17 cellular contexts compared by ENCODE assay signal in the genomic region with DNA sequence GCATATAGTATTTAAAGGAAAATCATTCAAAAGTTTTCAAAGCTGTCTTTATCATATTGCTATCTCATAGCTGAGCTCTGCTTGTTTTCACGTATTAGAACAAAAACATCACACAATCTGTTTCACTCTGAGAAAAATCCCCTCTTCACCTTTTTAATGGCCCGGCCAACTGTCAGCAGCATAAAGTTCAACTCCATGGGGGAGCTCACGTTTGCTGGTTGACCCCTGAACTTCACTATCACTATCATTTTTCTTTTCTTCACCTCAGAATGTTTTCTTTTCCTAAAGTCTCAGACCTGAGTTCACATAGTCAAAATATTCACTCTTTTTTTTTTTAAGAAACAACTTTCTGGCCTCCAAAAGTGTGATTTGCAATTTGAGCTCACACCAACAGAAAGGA.
A peak's percentile ranks its signal among the peaks of the same experiment; 100 is the strongest.
DNase-seq lines count a peak whose midpoint lies in the region; ATAC-seq and TF ChIP-seq lines count a peak whose summit lies in the region.
"Had no signal": no experiment of that assay in that cellular context is flagged by ENCODE, and none has a peak within 500 bp of the region (broad histone marks: within the 10 kb centered on the region; RNA-seq: fewer than 3 reads in every experiment).

No MANE protein-coding gene starts in this region.

- peak overlapping the region; percentile 20 for H3K27ac Mint-ChIP-seq in mesothelial cell of epicardium
- H3K27ac Mint-ChIP-seq in osteocyte (ENCODE audit: unreplicated experiment) = peak overlapping the region; percentile 21
- H3K27ac Mint-ChIP-seq: B cell; CD8-positive, alpha-beta T cell; GM23338; HFFc6 had no signal

- H3K27me3 Mint-ChIP-seq in mesothelial cell of epicardium (ENCODE audit: low read depth) (no peaks in the 10 kb centered on the region), osteocyte (ENCODE audit: unreplicated experiment) (no peaks in the 10 kb centered on the region)
- H3K27me3 Mint-ChIP-seq: B cell; CD4-positive, CD25-positive, alpha-beta regulatory T cell had no signal

- H3K4me3 Mint-ChIP-seq in mesothelial cell of epicardium (no peak overlapping the region), osteocyte (ENCODE audit: unreplicated experiment) (no peak overlapping the region)
- H3K4me3 Mint-ChIP-seq: B cell; CD4-positive, CD25-positive, alpha-beta regulatory T cell; CD8-positive, alpha-beta T cell; GM23338; HFFc6 had no signal

- no peak for ATAC-seq in upper lobe of left lung (ENCODE audit: low FRiP score in 2 of 2)
- ATAC-seq: CD8-positive, alpha-beta T cell; GM23338 had no signal

- H3K9me3 Mint-ChIP-seq in mesothelial cell of epicardium = no peaks in the 10 kb centered on the region
- no peaks in the 10 kb centered on the region for H3K9me3 Mint-ChIP-seq in osteocyte (ENCODE audit: unreplicated experiment)
- H3K9me3 Mint-ChIP-seq: CD4-positive, CD25-positive, alpha-beta regulatory T cell; CD8-positive, alpha-beta T cell; GM23338; HFFc6 had no signal

- no peak overlapping the region for H3K27ac ChIP-seq in upper lobe of left lung
- H3K27ac ChIP-seq: BLaER1, C4-2B had no signal

- H3K36me3 Mint-ChIP-seq in mesothelial cell of epicardium (no peaks in the 10 kb centered on the region), osteocyte (ENCODE audit: unreplicated experiment) (no peaks in the 10 kb centered on the region)
- H3K36me3 Mint-ChIP-seq: CD4-positive, CD25-positive, alpha-beta regulatory T cell; CD8-positive, alpha-beta T cell had no signal

- no peaks in the 10 kb centered on the region for H3K36me3 ChIP-seq in MG63
- no peaks in the 10 kb centered on the region for H3K36me3 ChIP-seq in upper lobe of left lung
- H3K36me3 ChIP-seq: BLaER1, HAP-1 had no signal

- no peaks in the 10 kb centered on the region for H3K4me1 ChIP-seq in upper lobe of left lung
- H3K4me1 ChIP-seq: BLaER1, HAP-1 had no signal

- 91% methylated on average over 3 of the region's 3 CpGs for WGBS in upper lobe of left lung, 2 donors

- H3K4me3 ChIP-seq in MG63 (no peak overlapping the region), upper lobe of left lung (no peak overlapping the region)
- H3K4me3 ChIP-seq: BLaER1, GM23338, HAP-1 had no signal

- DNase-seq in NCI-H524 treated with DMSO at 0.1 percent for 48 hours (lab: John Stamatoyannopoulos, UW) (peak; percentile 12), mesothelial cell of epicardium (ENCODE audit: low spot score in 2 of 2, unreplicated experiment in 2 of 2) (no peak), osteocyte (ENCODE audit: extremely low spot score, unreplicated experiment) (no peak), NCI-H82 treated with DMSO at 0.1 percent for 48 hours (lab: John Stamatoyannopoulos, UW; ENCODE audit: unreplicated experiment) (no peak), MG63 (no peak), upper lobe of left lung (no peak)
- DNase-seq: Caco-2; CD4-positive, CD25-positive, alpha-beta regulatory T cell; CD8-positive, alpha-beta T cell; DMS153; DND-41; HFFc6 had no signal

- TF ChIP-seq EP300 in upper lobe of left lung (IDR thresholded peaks at IDR 0.05) = no peak

- H3K9me3 ChIP-seq in MG63 = no peaks in the 10 kb centered on the region
- no peaks in the 10 kb centered on the region for H3K9me3 ChIP-seq in upper lobe of left lung
- H3K9me3 ChIP-seq: BLaER1, Caco-2, HAP-1 had no signal

- TF ChIP-seq POLR2A in upper lobe of left lung (IDR thresholded peaks at IDR 0.05) = no peak

- H3K4me1 Mint-ChIP-seq in mesothelial cell of epicardium = peaks cover 4% of the 10 kb centered on the region
- peaks cover 11% of the 10 kb centered on the region for H3K4me1 Mint-ChIP-seq in osteocyte (ENCODE audit: unreplicated experiment)
- H3K4me1 Mint-ChIP-seq: B cell; CD4-positive, CD25-positive, alpha-beta regulatory T cell; GM23338 had no signal

- no peak for TF ChIP-seq CTCF in mesothelial cell of epicardium (IDR thresholded peaks at IDR 0.05; ENCODE audit: unreplicated experiment)
- no peak for TF ChIP-seq CTCF in osteocyte (IDR thresholded peaks at IDR 0.05)
- TF ChIP-seq CTCF in upper lobe of left lung (IDR thresholded peaks at IDR 0.05) = no peak

- H3K27me3 ChIP-seq in MG63 (no peaks in the 10 kb centered on the region), upper lobe of left lung (no peaks in the 10 kb centered on the region)
- H3K27me3 ChIP-seq: BLaER1 had no signal
